In the genomic region with DNA sequence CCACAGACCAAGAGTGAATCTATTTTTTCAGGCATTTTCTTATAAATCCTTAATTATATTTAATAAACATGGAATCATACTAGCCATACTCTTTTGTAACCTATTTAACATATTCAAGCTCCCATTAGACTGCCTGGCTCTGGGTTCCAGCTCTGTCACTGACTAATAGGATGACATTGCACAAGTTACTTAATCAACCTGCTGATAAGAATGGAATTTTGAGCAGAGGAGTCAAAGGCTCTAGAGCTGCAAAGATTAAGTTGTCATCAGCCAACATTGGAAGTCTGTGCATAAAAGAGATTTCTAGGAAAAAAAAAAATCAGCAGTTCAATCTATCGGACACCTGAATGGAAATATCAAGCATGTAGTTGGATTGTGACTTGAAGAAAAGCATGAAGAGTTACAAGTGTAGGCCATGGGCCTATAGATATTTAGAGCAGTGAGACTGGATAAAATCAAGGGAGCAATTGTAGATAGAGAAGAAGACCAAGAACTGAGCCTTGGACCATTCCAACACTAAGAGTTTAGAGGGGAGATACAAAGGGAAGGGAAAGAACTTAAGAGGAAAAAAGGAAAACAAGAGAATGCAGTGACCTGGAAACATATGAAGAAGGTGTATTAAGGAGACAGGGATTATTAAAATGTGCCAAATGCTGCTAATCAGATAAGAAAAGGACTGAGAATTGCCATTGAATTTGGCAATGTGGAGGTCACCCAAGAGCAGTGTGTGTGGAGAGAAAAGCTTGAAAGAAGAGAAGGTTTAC, we compare ENCODE assay signal across 1 cellular context.
TF ChIP-seq lines count a peak whose summit lies in the region.

No MANE protein-coding gene starts in this region.

TF ChIP-seq in HEK293, 187 proteins besides CTCF, POLR2A, EP300 and RAD21 (continued from another document):
- TF ChIP-seq, protein P1, sequence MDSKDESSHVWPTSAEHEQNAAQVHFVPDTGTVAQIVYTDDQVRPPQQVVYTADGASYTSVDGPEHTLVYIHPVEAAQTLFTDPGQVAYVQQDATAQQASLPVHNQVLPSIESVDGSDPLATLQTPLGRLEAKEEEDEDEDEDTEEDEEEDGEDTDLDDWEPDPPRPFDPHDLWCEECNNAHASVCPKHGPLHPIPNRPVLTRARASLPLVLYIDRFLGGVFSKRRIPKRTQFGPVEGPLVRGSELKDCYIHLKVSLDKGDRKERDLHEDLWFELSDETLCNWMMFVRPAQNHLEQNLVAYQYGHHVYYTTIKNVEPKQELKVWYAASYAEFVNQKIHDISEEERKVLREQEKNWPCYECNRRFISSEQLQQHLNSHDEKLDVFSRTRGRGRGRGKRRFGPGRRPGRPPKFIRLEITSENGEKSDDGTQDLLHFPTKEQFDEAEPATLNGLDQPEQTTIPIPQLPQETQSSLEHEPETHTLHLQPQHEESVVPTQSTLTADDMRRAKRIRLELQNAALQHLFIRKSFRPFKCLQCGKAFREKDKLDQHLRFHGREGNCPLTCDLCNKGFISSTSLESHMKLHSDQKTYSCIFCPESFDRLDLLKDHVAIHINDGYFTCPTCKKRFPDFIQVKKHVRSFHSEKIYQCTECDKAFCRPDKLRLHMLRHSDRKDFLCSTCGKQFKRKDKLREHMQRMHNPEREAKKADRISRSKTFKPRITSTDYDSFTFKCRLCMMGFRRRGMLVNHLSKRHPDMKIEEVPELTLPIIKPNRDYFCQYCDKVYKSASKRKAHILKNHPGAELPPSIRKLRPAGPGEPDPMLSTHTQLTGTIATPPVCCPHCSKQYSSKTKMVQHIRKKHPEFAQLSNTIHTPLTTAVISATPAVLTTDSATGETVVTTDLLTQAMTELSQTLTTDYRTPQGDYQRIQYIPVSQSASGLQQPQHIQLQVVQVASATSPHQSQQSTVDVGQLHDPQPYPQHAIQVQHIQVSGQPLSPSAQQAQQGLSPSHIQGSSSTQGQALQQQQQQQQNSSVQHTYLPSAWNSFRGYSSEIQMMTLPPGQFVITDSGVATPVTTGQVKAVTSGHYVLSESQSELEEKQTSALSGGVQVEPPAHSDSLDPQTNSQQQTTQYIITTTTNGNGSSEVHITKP (tag by site-specific recombination; IDR thresholded peaks at IDR 0.05): peak; percentile 99
- TF ChIP-seq, protein P2, sequence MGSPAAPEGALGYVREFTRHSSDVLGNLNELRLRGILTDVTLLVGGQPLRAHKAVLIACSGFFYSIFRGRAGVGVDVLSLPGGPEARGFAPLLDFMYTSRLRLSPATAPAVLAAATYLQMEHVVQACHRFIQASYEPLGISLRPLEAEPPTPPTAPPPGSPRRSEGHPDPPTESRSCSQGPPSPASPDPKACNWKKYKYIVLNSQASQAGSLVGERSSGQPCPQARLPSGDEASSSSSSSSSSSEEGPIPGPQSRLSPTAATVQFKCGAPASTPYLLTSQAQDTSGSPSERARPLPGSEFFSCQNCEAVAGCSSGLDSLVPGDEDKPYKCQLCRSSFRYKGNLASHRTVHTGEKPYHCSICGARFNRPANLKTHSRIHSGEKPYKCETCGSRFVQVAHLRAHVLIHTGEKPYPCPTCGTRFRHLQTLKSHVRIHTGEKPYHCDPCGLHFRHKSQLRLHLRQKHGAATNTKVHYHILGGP (tag by site-specific recombination; IDR thresholded peaks at IDR 0.05): peak; percentile 47
- TF ChIP-seq ZNF560 (tag by site-specific recombination; IDR thresholded peaks at IDR 0.05; ENCODE audit: borderline replicate concordance): no peak
- no peak for TF ChIP-seq ZNF791 (tag by site-specific recombination; IDR thresholded peaks at IDR 0.05)
- TF ChIP-seq ZNF335 (tag by site-specific recombination; conservative IDR thresholded peaks at IDR 0.05): peak; percentile 95
- TF ChIP-seq ZNF660 (tag by site-specific recombination; IDR thresholded peaks at IDR 0.05): peak; percentile 61; the same call in 1 of the 2 replicates
TF ChIP-seq in HEK293: peak in this region for 4.
